In the genomic region with DNA sequence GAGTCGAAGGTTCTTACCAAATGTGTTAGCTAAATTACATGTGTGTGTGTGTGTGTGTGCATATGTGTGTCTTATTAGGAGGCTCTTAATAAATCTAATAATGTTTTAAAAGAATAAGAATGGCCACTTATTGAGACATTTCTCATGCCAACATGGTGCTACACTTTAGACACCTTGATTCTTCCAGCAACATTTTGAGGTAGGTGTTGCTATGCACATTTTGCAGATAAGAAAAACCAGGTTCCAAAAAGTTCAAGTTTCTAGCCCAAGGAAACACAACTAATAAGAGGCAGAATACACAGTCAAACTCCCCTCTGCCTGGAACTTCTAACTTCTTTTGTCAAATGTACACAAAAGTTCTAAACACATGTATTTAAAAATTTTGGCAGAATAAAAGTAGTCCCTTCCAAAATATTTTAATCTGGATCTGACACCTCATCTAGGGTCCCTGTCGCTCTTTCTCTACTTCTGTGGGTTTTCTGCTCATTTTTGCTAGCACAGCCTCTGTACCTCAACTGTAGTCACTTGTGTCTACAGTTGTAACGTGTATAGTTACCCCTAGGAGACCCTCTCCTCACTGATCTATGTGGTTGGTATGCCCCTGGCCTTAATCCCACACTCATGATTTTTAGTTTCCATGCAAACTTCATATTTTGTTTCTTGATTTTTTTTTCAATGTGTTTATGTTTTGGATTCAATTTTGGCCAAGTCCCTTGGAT, we compare ENCODE assay signal across 25 cellular contexts. TPM values are rescaled to one million over a fixed set of nuclear protein-coding genes. Genes with fewer than 3 reads are reported as not detected.
"Had no signal": no experiment of that assay in that cellular context is flagged by ENCODE, and none has a peak within 500 bp of the region (broad histone marks: within the 10 kb centered on the region; RNA-seq: fewer than 3 reads in every experiment).

No MANE protein-coding gene starts in this region.

- ATAC-seq: activated CD8-positive, alpha-beta memory T cell treated with anti-CD3 and anti-CD28 coated beads, Interleukin-2, amount 10 ng/mL, durations not matched to agents 7 days and 5 days; lower lobe of right lung; naive thymus-derived CD8-positive, alpha-beta T cell; sciatic nerve; T-cell had no signal

- H3K27me3 Mint-ChIP-seq: activated B cell treated with CpG ODN at 0.5 μM for 24 hours had no signal

- H3K4me3 Mint-ChIP-seq: activated B cell treated with CpG ODN at 0.5 μM for 24 hours; activated CD4-positive, alpha-beta memory T cell treated with anti-CD3 and anti-CD28 coated beads for 36 hours; activated CD8-positive, alpha-beta memory T cell treated with anti-CD3 and anti-CD28 coated beads, Interleukin-2, amount 10 ng/mL, durations not matched to agents 7 days and 5 days; activated naive CD4-positive, alpha-beta T cell treated with anti-CD3 and anti-CD28 coated beads for 36 hours; activated T-cell treated with anti-CD3 and anti-CD28 coated beads, Interleukin-2, amount 50 U/mL, for 24 hours; naive thymus-derived CD8-positive, alpha-beta T cell; T-cell had no signal

- H3K27ac Mint-ChIP-seq: activated B cell treated with CpG ODN at 0.5 μM for 24 hours; activated CD4-positive, alpha-beta memory T cell treated with anti-CD3 and anti-CD28 coated beads for 36 hours; activated CD8-positive, alpha-beta memory T cell treated with anti-CD3 and anti-CD28 coated beads, Interleukin-2, amount 10 ng/mL, durations not matched to agents 7 days and 5 days; activated naive CD4-positive, alpha-beta T cell treated with anti-CD3 and anti-CD28 coated beads for 36 hours; activated T-cell treated with anti-CD3 and anti-CD28 coated beads, Interleukin-2, amount 50 U/mL, for 24 hours; activated T-helper 2 cell treated with anti-CD3 and anti-CD28 coated beads, Interferon-gamma antibody, Interleukin-2, Interleukin-4, amounts not matched to agents 10 μg/mL and 5 μg/mL and 100 μg/mL, durations not matched to agents 14 hours and 24 hours and 36 hours; T-cell had no signal

- H3K27ac ChIP-seq: breast epithelium, esophagus squamous epithelium, lower lobe of right lung, SK-N-MC, tibial artery, uterus had no signal

- H3K9me3 Mint-ChIP-seq: activated B cell treated with CpG ODN at 0.5 μM for 24 hours; activated CD4-positive, alpha-beta memory T cell treated with anti-CD3 and anti-CD28 coated beads for 36 hours; activated naive CD4-positive, alpha-beta T cell treated with anti-CD3 and anti-CD28 coated beads for 36 hours; activated T-cell treated with anti-CD3 and anti-CD28 coated beads, Interleukin-2, amount 50 U/mL, for 24 hours; activated T-helper 2 cell treated with anti-CD3 and anti-CD28 coated beads, Interferon-gamma antibody, Interleukin-2, Interleukin-4, amounts not matched to agents 10 μg/mL and 5 μg/mL and 100 μg/mL, durations not matched to agents 14 hours and 24 hours and 36 hours; naive thymus-derived CD8-positive, alpha-beta T cell; T-cell had no signal

- H3K36me3 ChIP-seq: breast epithelium, esophagus squamous epithelium, lower lobe of right lung, tibial artery, uterus had no signal

- H3K9me3 ChIP-seq: breast epithelium, esophagus squamous epithelium, lower lobe of right lung, tibial artery, uterus had no signal

- H3K4me1 ChIP-seq: breast epithelium, uterus had no signal

- FAIRE-seq: islet of Langerhans had no signal

- H3K27me3 ChIP-seq: breast epithelium, tibial artery, uterus had no signal

- H3K36me3 Mint-ChIP-seq: activated CD4-positive, alpha-beta memory T cell treated with anti-CD3 and anti-CD28 coated beads for 36 hours; activated CD8-positive, alpha-beta memory T cell treated with anti-CD3 and anti-CD28 coated beads, Interleukin-2, amount 10 ng/mL, durations not matched to agents 7 days and 5 days; naive thymus-derived CD8-positive, alpha-beta T cell; T-cell had no signal

- H3K4me3 ChIP-seq: breast epithelium, esophagus squamous epithelium, lower lobe of right lung, SK-N-MC, tibial artery, uterus had no signal

- DNase-seq: activated B cell treated with CpG ODN at 0.5 μM for 24 hours; activated CD4-positive, alpha-beta memory T cell treated with anti-CD3 and anti-CD28 coated beads for 36 hours; activated CD4-positive, alpha-beta T cell treated with anti-CD3 and anti-CD28 coated beads for 4 hours; activated CD8-positive, alpha-beta memory T cell treated with anti-CD3 and anti-CD28 coated beads, Interleukin-2, amount 10 ng/mL, durations not matched to agents 7 days and 5 days; activated naive CD4-positive, alpha-beta T cell treated with anti-CD3 and anti-CD28 coated beads for 36 hours; activated T-cell treated with anti-CD3 and anti-CD28 coated beads, Interleukin-2, amount 50 U/mL, for 24 hours; anterior cingulate cortex; cortex of kidney; effector CD8-positive, alpha-beta T cell; esophagus squamous epithelium; hippocampal formation; left cardiac atrium; lower lobe of right lung; naive thymus-derived CD8-positive, alpha-beta T cell; stimulated activated naive CD4-positive, alpha-beta T cell treated with Interleukin-2 at 50 U/mL for 16 hours; T-cell; tibial artery; uterus had no signal

RNA-seq across cellular contexts. Expression of a gene that starts 4.3 kb away (rescaled TPM):
- total RNA-seq: activated B cell treated with CpG ODN at 0.5 μM for 24 hours; activated CD4-positive, alpha-beta memory T cell treated with anti-CD3 and anti-CD28 coated beads for 36 hours; activated CD8-positive, alpha-beta memory T cell treated with anti-CD3 and anti-CD28 coated beads, Interleukin-2, amount 10 ng/mL, durations not matched to agents 7 days and 5 days; activated naive CD4-positive, alpha-beta T cell treated with anti-CD3 and anti-CD28 coated beads for 36 hours; activated T-helper 2 cell treated with anti-CD3 and anti-CD28 coated beads, Interferon-gamma antibody, Interleukin-2, Interleukin-4, amounts not matched to agents 10 μg/mL and 5 μg/mL and 100 μg/mL, durations not matched to agents 14 hours and 24 hours and 36 hours; esophagus squamous epithelium; mononuclear cell; naive thymus-derived CD8-positive, alpha-beta T cell; subcutaneous adipose tissue; T-cell had no signal
- polyA plus RNA-seq: naive thymus-derived CD8-positive, alpha-beta T cell had no signal

RNA-seq across cellular contexts. Expression of a gene that starts 58.7 kb away (rescaled TPM):
- total RNA-seq: activated B cell treated with CpG ODN at 0.5 μM for 24 hours; activated CD4-positive, alpha-beta memory T cell treated with anti-CD3 and anti-CD28 coated beads for 36 hours; activated CD8-positive, alpha-beta memory T cell treated with anti-CD3 and anti-CD28 coated beads, Interleukin-2, amount 10 ng/mL, durations not matched to agents 7 days and 5 days; activated T-helper 2 cell treated with anti-CD3 and anti-CD28 coated beads, Interferon-gamma antibody, Interleukin-2, Interleukin-4, amounts not matched to agents 10 μg/mL and 5 μg/mL and 100 μg/mL, durations not matched to agents 14 hours and 24 hours and 36 hours; naive thymus-derived CD8-positive, alpha-beta T cell had no signal
